ENCODE assay signal across 22 cellular contexts in genomic region chr11:3026803-3027202, GRCh38. TPM values are rescaled to one million over a fixed set of nuclear protein-coding genes. Genes with fewer than 3 reads are reported as not detected.
DNase-seq lines count a peak whose midpoint lies in the region; ATAC-seq, FAIRE-seq and TF ChIP-seq lines count a peak whose summit lies in the region.
"Had no signal": no experiment of that assay in that cellular context is flagged by ENCODE, and none has a peak within 500 bp of the region (broad histone marks: within the 10 kb centered on the region; RNA-seq: fewer than 3 reads in every experiment).

No MANE protein-coding gene starts in this region.

- no peak for TF ChIP-seq CTCF in left ventricle myocardium inferior (IDR thresholded peaks at IDR 0.05; ENCODE audit: borderline replicate concordance)
- TF ChIP-seq CTCF in kidney (IDR thresholded peaks at IDR 0.05; ENCODE audit: borderline replicate concordance, extremely low read depth, insufficient read depth), result no peak
- no peak for TF ChIP-seq CTCF in osteoblast (IDR thresholded peaks at IDR 0.05; ENCODE audit: extremely low read depth, low read depth, low read length)

- no peak overlapping the region for H3K27ac ChIP-seq in left ventricle myocardium inferior (replicated peaks)
- no peak overlapping the region for H3K27ac ChIP-seq in HUES6 (ENCODE audit: low read depth, low read length)
- no peak overlapping the region for H3K27ac ChIP-seq in kidney (ENCODE audit: low read depth in 2 of 2, low read length in 2 of 2)
- H3K27ac ChIP-seq in osteoblast (ENCODE audit: low read depth, low read length), result no peak overlapping the region
- H3K27ac ChIP-seq: 22Rv1, BLaER1, C4-2B had no signal

- H3K36me3 ChIP-seq in left ventricle myocardium inferior, result peaks cover 71% of the 10 kb centered on the region
- peaks cover 86% of the 10 kb centered on the region for H3K36me3 ChIP-seq in HUES6 (ENCODE audit: control insufficient read depth, insufficient read depth, low read length)
- H3K36me3 ChIP-seq in kidney (ENCODE audit: control insufficient read depth in 1 of 2, insufficient read depth in 2 of 2, low read length in 2 of 2), result peaks cover 26 to 29% of the 10 kb centered on the region in 2 donors
- H3K36me3 ChIP-seq in osteoblast (ENCODE audit: insufficient read depth, low read length), result peaks cover 61% of the 10 kb centered on the region

- H2AFZ ChIP-seq in osteoblast (ENCODE audit: low read length), result no peak overlapping the region
- H2AFZ ChIP-seq: GM23338 had no signal

- peaks cover 20% of the 10 kb centered on the region for H3K79me2 ChIP-seq in osteoblast (ENCODE audit: insufficient read depth, low read length)

- intact Hi-C loops in Right ventricle myocardium superior (cut with DNase I) (no loop called here), left ventricle myocardium inferior (cut with micrococcal nuclease) (no loop called here), kidney (cut with DNase I) (no loop called here)

- peaks cover 19% of the 10 kb centered on the region for H3K4me1 ChIP-seq in left ventricle myocardium inferior
- H3K4me1 ChIP-seq in HUES6 (ENCODE audit: control insufficient read depth, insufficient read depth, low read length), result no peaks in the 10 kb centered on the region
- H3K4me1 ChIP-seq in kidney (ENCODE audit: control insufficient read depth in 1 of 2, insufficient read depth in 1 of 2, low read depth in 1 of 2, low read length in 2 of 2), result peaks cover 7 to 21% of the 10 kb centered on the region in 2 donors
- peaks cover 14% of the 10 kb centered on the region for H3K4me1 ChIP-seq in osteoblast (ENCODE audit: insufficient read depth, low read length)
- H3K4me1 ChIP-seq: Caco-2 had no signal

- ATAC-seq in Right ventricle myocardium superior (ENCODE audit: poor library complexity) (no peak), GM18502 (IDR thresholded peaks at IDR 0.05; ENCODE audit: poor library complexity, unreplicated experiment) (no peak)
- ATAC-seq: CD8-positive, alpha-beta T cell; GM23338; HCT116 had no signal

- DNase-seq in Right ventricle myocardium superior (peak; percentile 13), left ventricle myocardium inferior (no peak), kidney (peak; percentile 19), osteoblast (ENCODE audit: insufficient read length, low spot score, missing footprints) (peak; percentile 29)
- DNase-seq in activated CD4-positive, alpha-beta T cell treated with anti-CD3 and anti-CD28 coated beads for 4 hours, result no peak
- DNase-seq: Caco-2; CD4-positive, CD25-positive, alpha-beta regulatory T cell; CD8-positive, alpha-beta T cell; DMS153; DND-41; H9 had no signal

- H3K9me3 ChIP-seq in left ventricle myocardium inferior (replicated peaks) (no peaks in the 10 kb centered on the region), HUES6 (ENCODE audit: control insufficient read depth, insufficient read depth, low read depth, low read length) (no peaks in the 10 kb centered on the region), kidney (ENCODE audit: control insufficient read depth in 1 of 2, low read length in 2 of 2) (no peaks in the 10 kb centered on the region), osteoblast (ENCODE audit: low read depth, low read length) (no peaks in the 10 kb centered on the region)
- H3K9me3 ChIP-seq: BLaER1, Caco-2 had no signal

- H3K4me3 ChIP-seq in left ventricle myocardium inferior, result no peak overlapping the region
- no peak overlapping the region for H3K4me3 ChIP-seq in HUES6 (ENCODE audit: low read depth, low read length)
- no peak overlapping the region for H3K4me3 ChIP-seq in kidney (ENCODE audit: low read length in 2 of 2)
- no peak overlapping the region for H3K4me3 ChIP-seq in osteoblast (ENCODE audit: insufficient read depth, low read length)
- H3K4me3 ChIP-seq: BLaER1, GM23338 had no signal

- H3K4me2 ChIP-seq in osteoblast (ENCODE audit: insufficient read depth, low read length), result no peak overlapping the region
- H3K4me2 ChIP-seq: BLaER1, GM23338 had no signal

- FAIRE-seq in kidney (lab: Jason Lieb, UNC), result no peak
- FAIRE-seq: A204.1, G401.6, GM12892, GM19239 had no signal

- H3K9ac ChIP-seq in HUES6 (ENCODE audit: low read length) (peak overlapping the region; percentile 19), kidney (ENCODE audit: low read length in 2 of 2) (no peak overlapping the region)
- H3K9ac ChIP-seq: BLaER1 had no signal

- H4K20me1 ChIP-seq in osteoblast (ENCODE audit: insufficient read depth, low read length), result peaks cover 14% of the 10 kb centered on the region

- H3K27me3 ChIP-seq in left ventricle myocardium inferior (ENCODE audit: low read depth), result no peaks in the 10 kb centered on the region
- H3K27me3 ChIP-seq in HUES6 (ENCODE audit: control insufficient read depth, insufficient read depth, low read length), result no peaks in the 10 kb centered on the region
- H3K27me3 ChIP-seq in osteoblast (ENCODE audit: insufficient read depth, low read length), result no peaks in the 10 kb centered on the region
- H3K27me3 ChIP-seq: BLaER1 had no signal

RNA-seq across cellular contexts. Expression of gene CARS1, which starts 30.4 kb away (rescaled TPM):
- 12.8 TPM for total RNA-seq in Right ventricle myocardium superior
- 14.3 TPM for total RNA-seq in left ventricle myocardium inferior
- 49.5 TPM for total RNA-seq in kidney
- polyA plus RNA-seq in kidney (ENCODE audit: insufficient read depth, low read depth, low replicate concordance), result 26.5 TPM
- 99.3 and 106 TPM in 2 replicates for total RNA-seq in osteoblast

RNA-seq across cellular contexts. Expression of gene NAP1L4, which starts 34.7 kb away (rescaled TPM):
- 154 TPM for total RNA-seq in Right ventricle myocardium superior
- 175 TPM for total RNA-seq in left ventricle myocardium inferior
- total RNA-seq in kidney, result 133 TPM
- 120 TPM for polyA plus RNA-seq in kidney (ENCODE audit: insufficient read depth, low read depth, low replicate concordance)
- 72.0 and 87.8 TPM in 2 replicates for total RNA-seq in osteoblast

Comparison
In these comparisons a context has a peak if more than half of its experiments do, and no peak if none do; other contexts are left out.
1. DNase-seq: peak in Right ventricle myocardium superior (single experiment), kidney (single experiment) and osteoblast (single experiment); none in left ventricle myocardium inferior (single experiment) and activated CD4-positive, alpha-beta T cell treated with anti-CD3 and anti-CD28 coated beads for 4 hours (0 of 2).